Comparison of ENCODE assay signal across 22 cellular contexts in genomic region chr12:128643106-128643651, GRCh38.
"Had no signal": no experiment of that assay in that cellular context is flagged by ENCODE, and none has a peak within 500 bp of the region (broad histone marks: within the 10 kb centered on the region; RNA-seq: fewer than 3 reads in every experiment).

No MANE protein-coding gene starts in this region.

- H3K27me3 Mint-ChIP-seq: activated CD4-positive, alpha-beta memory T cell treated with anti-CD3 and anti-CD28 coated beads, Interleukin-2, amount 10 ng/mL, durations not matched to agents 7 days and 5 days; activated CD8-positive, alpha-beta memory T cell treated with anti-CD3 and anti-CD28 coated beads, Interleukin-2, amount 10 ng/mL, durations not matched to agents 7 days and 5 days; activated naive CD4-positive, alpha-beta T cell treated with anti-CD3 and anti-CD28 coated beads, Interleukin-2, amount 10 ng/mL, durations not matched to agents 7 days and 5 days; dendritic cell treated with granulocyte-macrophage colony-stimulating factor and Interleukin-4, amounts not matched to agents 40 ng/mL and 50 ng/mL, for 4 days had no signal

- H3K4me1 Mint-ChIP-seq: activated CD4-positive, alpha-beta memory T cell treated with anti-CD3 and anti-CD28 coated beads, Interleukin-2, amount 10 ng/mL, durations not matched to agents 7 days and 5 days; activated CD8-positive, alpha-beta memory T cell treated with anti-CD3 and anti-CD28 coated beads, Interleukin-2, amount 10 ng/mL, durations not matched to agents 7 days and 5 days; activated naive CD4-positive, alpha-beta T cell treated with anti-CD3 and anti-CD28 coated beads, Interleukin-2, amount 10 ng/mL, durations not matched to agents 7 days and 5 days had no signal

- H3K27me3 ChIP-seq: cardiac muscle cell, right atrium auricular region, thyroid gland had no signal

- H3K36me3 Mint-ChIP-seq: activated CD8-positive, alpha-beta memory T cell treated with anti-CD3 and anti-CD28 coated beads, Interleukin-2, amount 10 ng/mL, durations not matched to agents 7 days and 5 days; activated naive CD4-positive, alpha-beta T cell treated with anti-CD3 and anti-CD28 coated beads, Interleukin-2, amount 10 ng/mL, durations not matched to agents 7 days and 5 days had no signal

- H3K4me3 ChIP-seq: cardiac muscle cell, left ventricle myocardium inferior, pancreas, psoas muscle, right atrium auricular region, thyroid gland, upper lobe of right lung had no signal

- H3K9me3 ChIP-seq: left ventricle myocardium inferior, pancreas, psoas muscle, right atrium auricular region, thyroid gland, upper lobe of right lung had no signal

- H3K4me3 Mint-ChIP-seq: activated CD4-positive, alpha-beta memory T cell treated with anti-CD3 and anti-CD28 coated beads, Interleukin-2, amount 10 ng/mL, durations not matched to agents 7 days and 5 days; activated CD8-positive, alpha-beta memory T cell treated with anti-CD3 and anti-CD28 coated beads, Interleukin-2, amount 10 ng/mL, durations not matched to agents 7 days and 5 days; activated naive CD4-positive, alpha-beta T cell treated with anti-CD3 and anti-CD28 coated beads, Interleukin-2, amount 10 ng/mL, durations not matched to agents 7 days and 5 days; dendritic cell treated with granulocyte-macrophage colony-stimulating factor and Interleukin-4, amounts not matched to agents 40 ng/mL and 50 ng/mL, for 4 days; natural killer cell; T-helper 1 cell treated with Interleukin-12 subunit alpha and Interleukin-12 subunit beta and Interleukin-4 antibody, amounts not matched to agents 30 μg/mL and 1 μg/mL, for 36 hours had no signal

- DNase-seq: activated CD4-positive, alpha-beta memory T cell treated with anti-CD3 and anti-CD28 coated beads, Interleukin-2, amount 10 ng/mL, durations not matched to agents 7 days and 5 days; activated CD4-positive, alpha-beta T cell treated with anti-CD3 and anti-CD28 coated beads for 48 hours; activated CD8-positive, alpha-beta memory T cell treated with anti-CD3 and anti-CD28 coated beads, Interleukin-2, amount 10 ng/mL, durations not matched to agents 7 days and 5 days; activated effector memory CD4-positive, alpha-beta T cell treated with anti-CD3 and anti-CD28 coated beads, Interleukin-2, amount 50 U/mL, for 16 hours; activated naive CD4-positive, alpha-beta T cell treated with anti-CD3 and anti-CD28 coated beads, Interleukin-2, amount 10 ng/mL, durations not matched to agents 7 days and 5 days; activated T-cell treated with anti-CD3 and anti-CD28 coated beads for 4 hours; effector CD4-positive, alpha-beta T cell; left ventricle myocardium inferior; mammary epithelial cell; midbrain; natural killer cell; pancreas; psoas muscle; stimulated activated CD4-positive, alpha-beta T cell treated with anti-CD3 and anti-CD28 coated beads, Interleukin-4, amount 100 ng/mL, for 24 hours; stimulated activated naive CD8-positive, alpha-beta T cell treated with anti-CD3 and anti-CD28 coated beads, Interleukin-15, Interleukin-2, amounts not matched to agents 100 U/mL and 50 U/mL, for 24 hours; T1000; thyroid gland; upper lobe of right lung had no signal

- H3K4me1 ChIP-seq: left ventricle myocardium inferior, pancreas, psoas muscle, right atrium auricular region, thyroid gland, upper lobe of right lung had no signal

- H3K27ac ChIP-seq: cardiac muscle cell, left ventricle myocardium inferior, pancreas, psoas muscle, right atrium auricular region, thyroid gland, upper lobe of right lung had no signal

- H3K36me3 ChIP-seq: cardiac muscle cell, left ventricle myocardium inferior, pancreas, right atrium auricular region, thyroid gland, upper lobe of right lung had no signal

- H3K27ac Mint-ChIP-seq: activated CD4-positive, alpha-beta memory T cell treated with anti-CD3 and anti-CD28 coated beads, Interleukin-2, amount 10 ng/mL, durations not matched to agents 7 days and 5 days; activated CD8-positive, alpha-beta memory T cell treated with anti-CD3 and anti-CD28 coated beads, Interleukin-2, amount 10 ng/mL, durations not matched to agents 7 days and 5 days; activated naive CD4-positive, alpha-beta T cell treated with anti-CD3 and anti-CD28 coated beads, Interleukin-2, amount 10 ng/mL, durations not matched to agents 7 days and 5 days; dendritic cell treated with granulocyte-macrophage colony-stimulating factor and Interleukin-4, amounts not matched to agents 40 ng/mL and 50 ng/mL, for 4 days; natural killer cell; T-helper 1 cell treated with Interleukin-12 subunit alpha and Interleukin-12 subunit beta and Interleukin-4 antibody, amounts not matched to agents 30 μg/mL and 1 μg/mL, for 36 hours had no signal

- H3K9me3 Mint-ChIP-seq: dendritic cell treated with granulocyte-macrophage colony-stimulating factor and Interleukin-4, amounts not matched to agents 40 ng/mL and 50 ng/mL, for 4 days had no signal
